ENCODE assay signal across 8 cellular contexts in the genomic region with DNA sequence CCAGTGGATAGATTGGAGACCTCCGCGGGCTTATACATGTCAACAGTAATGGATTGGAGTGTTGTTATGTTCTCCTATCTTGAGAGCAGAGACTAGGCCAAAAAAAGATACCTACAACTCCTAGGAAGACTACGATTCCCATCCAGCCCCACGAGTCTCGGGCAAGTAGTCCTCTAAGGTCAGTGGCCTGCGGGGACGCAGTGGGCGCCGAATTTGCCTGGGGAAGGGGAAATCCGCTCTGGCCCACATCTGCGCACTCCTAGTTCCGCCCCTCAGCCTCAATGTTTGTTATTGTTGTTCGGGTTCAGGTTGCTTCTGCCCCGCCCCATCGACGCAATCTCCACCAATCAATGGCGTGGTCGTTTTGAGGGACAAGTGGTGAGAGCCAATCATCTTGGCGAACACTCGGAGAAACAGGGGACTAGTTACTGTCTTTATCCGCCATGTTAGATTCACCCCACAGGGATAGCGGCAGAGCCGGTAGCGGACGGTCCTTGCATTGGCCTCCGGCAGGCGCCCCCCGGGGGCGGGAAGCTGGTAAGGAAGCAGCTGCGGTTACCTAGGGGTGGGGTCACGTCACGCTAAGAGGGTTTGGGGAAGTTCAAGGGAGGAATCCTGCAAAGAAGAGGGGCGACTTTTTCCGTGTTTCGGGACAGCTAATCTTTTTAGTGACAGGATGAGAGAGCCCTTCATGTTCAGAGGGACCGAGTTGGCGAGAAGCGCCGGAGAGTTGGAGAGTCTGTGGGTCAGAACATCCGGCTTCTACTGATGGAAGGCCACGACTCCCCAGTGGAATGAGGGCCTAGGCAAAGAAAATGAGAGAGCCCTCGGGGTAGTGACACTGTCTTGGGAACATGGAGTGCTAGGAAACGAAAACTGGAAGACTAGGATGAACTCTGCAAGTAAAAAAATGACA. TPM values are rescaled to one million over a fixed set of nuclear protein-coding genes. Genes with fewer than 3 reads are reported as not detected.
DNase-seq lines count a peak whose midpoint lies in the region; ATAC-seq, FAIRE-seq and TF ChIP-seq lines count a peak whose summit lies in the region.

A gene with protein sequence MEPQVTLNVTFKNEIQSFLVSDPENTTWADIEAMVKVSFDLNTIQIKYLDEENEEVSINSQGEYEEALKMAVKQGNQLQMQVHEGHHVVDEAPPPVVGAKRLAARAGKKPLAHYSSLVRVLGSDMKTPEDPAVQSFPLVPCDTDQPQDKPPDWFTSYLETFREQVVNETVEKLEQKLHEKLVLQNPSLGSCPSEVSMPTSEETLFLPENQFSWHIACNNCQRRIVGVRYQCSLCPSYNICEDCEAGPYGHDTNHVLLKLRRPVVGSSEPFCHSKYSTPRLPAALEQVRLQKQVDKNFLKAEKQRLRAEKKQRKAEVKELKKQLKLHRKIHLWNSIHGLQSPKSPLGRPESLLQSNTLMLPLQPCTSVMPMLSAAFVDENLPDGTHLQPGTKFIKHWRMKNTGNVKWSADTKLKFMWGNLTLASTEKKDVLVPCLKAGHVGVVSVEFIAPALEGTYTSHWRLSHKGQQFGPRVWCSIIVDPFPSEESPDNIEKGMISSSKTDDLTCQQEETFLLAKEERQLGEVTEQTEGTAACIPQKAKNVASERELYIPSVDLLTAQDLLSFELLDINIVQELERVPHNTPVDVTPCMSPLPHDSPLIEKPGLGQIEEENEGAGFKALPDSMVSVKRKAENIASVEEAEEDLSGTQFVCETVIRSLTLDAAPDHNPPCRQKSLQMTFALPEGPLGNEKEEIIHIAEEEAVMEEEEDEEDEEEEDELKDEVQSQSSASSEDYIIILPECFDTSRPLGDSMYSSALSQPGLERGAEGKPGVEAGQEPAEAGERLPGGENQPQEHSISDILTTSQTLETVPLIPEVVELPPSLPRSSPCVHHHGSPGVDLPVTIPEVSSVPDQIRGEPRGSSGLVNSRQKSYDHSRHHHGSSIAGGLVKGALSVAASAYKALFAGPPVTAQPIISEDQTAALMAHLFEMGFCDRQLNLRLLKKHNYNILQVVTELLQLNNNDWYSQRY (plus strand): TSS at position 449 of the 916 bp plus-strand sequence. CDS start 4,586 bp downstream, outside the sequence.

- peaks cover 2 to 61% (median 49%) of the 10 kb centered on the region in 12 donors for H3K4me1 ChIP-seq in heart left ventricle

- peaks cover 19% of the 10 kb centered on the region for H3K4me1 Mint-ChIP-seq in type B pancreatic cell (ENCODE audit: unreplicated experiment)

- TF ChIP-seq CTCF in heart left ventricle (IDR thresholded peaks at IDR 0.05) (peak in 6 of 12 donors; percentile 11 to 47 (median 35)), type B pancreatic cell (conservative IDR thresholded peaks at IDR 0.05) (peak; percentile 35)

- ATAC-seq in HG02840 (IDR thresholded peaks at IDR 0.05; ENCODE audit: low FRiP score, unreplicated experiment), result peak; percentile 89
- ATAC-seq in heart left ventricle, result peak; percentile 92 to 94 (median 94)

- DNase-seq in GM12892 (ENCODE audit: insufficient read length) (peak; percentile 82), NCI-H1436 (lab: John Stamatoyannopoulos, UW) (peak; percentile 99), SW480 (ENCODE audit: low spot score) (peak; percentile 98), heart left ventricle (peak; percentile 93 to 95 (median 95)), pons (ENCODE audit: low spot score) (peak; percentile 100), type B pancreatic cell (ENCODE audit: extremely low spot score, unreplicated experiment) (peak; percentile 94)

- H3K4me3 ChIP-seq in heart left ventricle, result peak within 1 kb of the TSS; percentile 58 to 86 (median 78)

- peaks cover 0 to 18% (median 6%) of the 10 kb centered on the region in 9 donors for H3K36me3 ChIP-seq in heart left ventricle

- TF ChIP-seq POLR2A in GM12892 (IDR thresholded peaks at IDR 0.05; ENCODE audit: low read depth, low read length) (peak; percentile 73), heart left ventricle (IDR thresholded peaks at IDR 0.05) (peak; percentile 4 to 82)

- no peaks in the 10 kb centered on the region for H3K9me3 Mint-ChIP-seq in type B pancreatic cell

- H3K27ac ChIP-seq in adipose tissue (ENCODE audit: low read depth, low read length) (peak within 1 kb of the TSS; percentile 90), heart left ventricle (peak within 1 kb of the TSS; percentile 90 to 99 (median 96))

- H3K36me3 Mint-ChIP-seq in type B pancreatic cell, result peaks cover 12% of the 10 kb centered on the region

- 0 to 1% (median 0%) methylated on average over 43 of the region's 43 CpGs for WGBS in adipose tissue, 3 donors
- WGBS in heart left ventricle, 4 donors, result 0 to 1% (median 0%) methylated on average over 30 to 43 of the region's 43 CpGs

- no peaks in the 10 kb centered on the region for H3K27me3 ChIP-seq in heart left ventricle

- FAIRE-seq in GM12892 (lab: Jason Lieb, UNC), result peak; percentile 96

- no peak within 1 kb of the TSS for H3K4me3 Mint-ChIP-seq in type B pancreatic cell

- no peak within 1 kb of the TSS for H3K27ac Mint-ChIP-seq in type B pancreatic cell

- no peaks in the 10 kb centered on the region for H3K27me3 Mint-ChIP-seq in type B pancreatic cell

- intact Hi-C loops in heart left ventricle (cut with DNase I), result loop anchor here in 7 of 10 donors (1.0 to 10.0 kb wide), 9 partner anchors 41 to 169 kb away; a partner anchor contains a TSS

- no peaks in the 10 kb centered on the region for H3K9me3 ChIP-seq in heart left ventricle

RNA-seq across cellular contexts. Expression of the gene that starts here (rescaled TPM):
- polyA plus RNA-seq in GM12892 (2012; ENCODE audit: missing spikeins), result 30.5 TPM
- polyA plus RNA-seq in adipose tissue (10 to 100 TPM; 20.9 to 48.0 (median 30.2) TPM), heart left ventricle (10 to 100 TPM; 31.6 to 70.0 TPM)
- total RNA-seq in heart left ventricle (100 to 1,000 TPM in 5 of 9 donors, 10 to 100 TPM in 4; 82.6 to 146 (median 105) TPM), type B pancreatic cell (ENCODE audit: low replicate concordance) (60.8 and 65.9 TPM in 2 replicates)

Comparison
In these comparisons a context has a peak if more than half of its experiments do, and no peak if none do; other contexts are left out.
1. Peak in every context shown above with its lines: DNase-seq, ATAC-seq, H3K4me3 ChIP-seq and H3K27ac ChIP-seq.